Comparison of ENCODE assay signal across 21 cellular contexts in the genomic region with DNA sequence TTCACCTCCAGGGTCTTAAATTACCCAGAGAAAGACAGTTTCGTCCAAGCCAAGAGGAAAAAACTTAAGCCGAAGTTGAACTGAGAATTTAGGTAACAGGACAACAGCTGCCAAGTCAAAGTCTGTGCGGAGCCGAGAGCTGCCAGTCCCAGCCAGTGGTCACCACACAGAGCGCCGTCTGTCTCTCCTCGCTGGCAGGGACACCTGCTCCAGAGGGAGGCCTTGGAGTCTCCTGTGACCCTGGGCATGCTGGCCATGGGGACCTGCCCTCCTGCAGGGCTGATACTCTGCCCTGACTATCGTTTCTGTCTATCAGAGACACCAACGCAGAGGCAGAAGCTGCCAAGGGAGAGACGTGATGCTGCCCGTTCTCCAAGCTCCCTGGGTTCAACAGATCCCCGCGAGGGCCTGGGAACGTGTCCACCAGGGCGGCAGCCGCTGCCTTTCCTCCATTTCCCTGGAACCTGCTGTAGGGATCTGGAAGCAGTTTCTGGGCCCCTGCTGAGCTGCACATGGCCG.
"Had no signal": no experiment of that assay in that cellular context is flagged by ENCODE, and none has a peak within 500 bp of the region (broad histone marks: within the 10 kb centered on the region; RNA-seq: fewer than 3 reads in every experiment).

No MANE protein-coding gene starts in this region.

- H3K27me3 Mint-ChIP-seq: activated CD8-positive, alpha-beta memory T cell treated with anti-CD3 and anti-CD28 coated beads, Interleukin-2, amount 10 ng/mL, durations not matched to agents 7 days and 5 days; activated naive CD8-positive, alpha-beta T cell treated with anti-CD3 and anti-CD28 coated beads, Interleukin-2, amount 50 U/mL, for 24 hours; naive B cell had no signal

- H3K27me3 ChIP-seq: breast epithelium, pancreas, stomach had no signal

- H3K36me3 Mint-ChIP-seq: activated CD8-positive, alpha-beta memory T cell treated with anti-CD3 and anti-CD28 coated beads, Interleukin-2, amount 10 ng/mL, durations not matched to agents 7 days and 5 days; activated naive CD4-positive, alpha-beta T cell treated with anti-CD3 and anti-CD28 coated beads, Interleukin-2, amount 10 ng/mL, durations not matched to agents 7 days and 5 days; naive B cell; stimulated activated effector memory CD8-positive, alpha-beta T cell treated with anti-CD3 and anti-CD28 coated beads, Interleukin-12 subunit alpha, Interleukin-12 subunit beta, amount 100 ng/mL, for 72 hours had no signal

- H3K9me3 Mint-ChIP-seq: activated naive CD4-positive, alpha-beta T cell treated with anti-CD3 and anti-CD28 coated beads, Interleukin-2, amount 10 ng/mL, durations not matched to agents 7 days and 5 days; stimulated activated effector memory CD8-positive, alpha-beta T cell treated with anti-CD3 and anti-CD28 coated beads, Interleukin-12 subunit alpha, Interleukin-12 subunit beta, amount 100 ng/mL, for 72 hours had no signal

- DNase-seq: activated CD4-positive, alpha-beta T cell treated with anti-CD3 and anti-CD28 coated beads for 36 hours; activated CD4-positive, alpha-beta T cell treated with anti-CD3 and anti-CD28 coated beads, Interleukin-2, amount 50 U/mL, for 48 hours; activated CD8-positive, alpha-beta memory T cell treated with anti-CD3 and anti-CD28 coated beads, Interleukin-2, amount 10 ng/mL, durations not matched to agents 7 days and 5 days; activated naive CD4-positive, alpha-beta T cell treated with anti-CD3 and anti-CD28 coated beads, Interleukin-2, amount 10 ng/mL, durations not matched to agents 7 days and 5 days; activated naive CD8-positive, alpha-beta T cell treated with anti-CD3 and anti-CD28 coated beads, Interleukin-2, amount 50 U/mL, for 24 hours; activated T-cell treated with anti-CD3 and anti-CD28 coated beads, Interleukin-2, amount 50 U/mL, for 1 hour; cortex of kidney; gastrocnemius medialis; heart right ventricle; left ventricle myocardium inferior; mammary epithelial cell; naive B cell; pancreas; stimulated activated CD4-positive, alpha-beta T cell treated with anti-CD3 and anti-CD28 coated beads, Interleukin-4, amount 100 ng/mL, for 24 hours; stomach; SW 1271; T-helper 2 cell had no signal

- H3K4me1 Mint-ChIP-seq: activated CD4-positive, alpha-beta T cell treated with anti-CD3 and anti-CD28 coated beads for 36 hours; activated CD8-positive, alpha-beta memory T cell treated with anti-CD3 and anti-CD28 coated beads, Interleukin-2, amount 10 ng/mL, durations not matched to agents 7 days and 5 days; activated naive CD4-positive, alpha-beta T cell treated with anti-CD3 and anti-CD28 coated beads, Interleukin-2, amount 10 ng/mL, durations not matched to agents 7 days and 5 days; activated naive CD8-positive, alpha-beta T cell treated with anti-CD3 and anti-CD28 coated beads, Interleukin-2, amount 50 U/mL, for 24 hours; naive B cell; stimulated activated effector memory CD8-positive, alpha-beta T cell treated with anti-CD3 and anti-CD28 coated beads, Interleukin-12 subunit alpha, Interleukin-12 subunit beta, amount 100 ng/mL, for 72 hours had no signal

- H3K4me3 Mint-ChIP-seq: activated CD4-positive, alpha-beta T cell treated with anti-CD3 and anti-CD28 coated beads for 36 hours; activated CD8-positive, alpha-beta memory T cell treated with anti-CD3 and anti-CD28 coated beads, Interleukin-2, amount 10 ng/mL, durations not matched to agents 7 days and 5 days; activated naive CD4-positive, alpha-beta T cell treated with anti-CD3 and anti-CD28 coated beads, Interleukin-2, amount 10 ng/mL, durations not matched to agents 7 days and 5 days; activated naive CD8-positive, alpha-beta T cell treated with anti-CD3 and anti-CD28 coated beads, Interleukin-2, amount 50 U/mL, for 24 hours; naive B cell; stimulated activated effector memory CD8-positive, alpha-beta T cell treated with anti-CD3 and anti-CD28 coated beads, Interleukin-12 subunit alpha, Interleukin-12 subunit beta, amount 100 ng/mL, for 72 hours; WTC11 had no signal

- H3K4me1 ChIP-seq: breast epithelium, gastrocnemius medialis, pancreas had no signal

- ATAC-seq: activated CD4-positive, alpha-beta T cell treated with anti-CD3 and anti-CD28 coated beads for 36 hours; activated CD8-positive, alpha-beta memory T cell treated with anti-CD3 and anti-CD28 coated beads, Interleukin-2, amount 10 ng/mL, durations not matched to agents 7 days and 5 days; activated naive CD8-positive, alpha-beta T cell treated with anti-CD3 and anti-CD28 coated beads, Interleukin-2, amount 50 U/mL, for 24 hours; gastrocnemius medialis; heart right ventricle; pancreas; sciatic nerve; stimulated activated effector memory CD8-positive, alpha-beta T cell treated with anti-CD3 and anti-CD28 coated beads, Interleukin-12 subunit alpha, Interleukin-12 subunit beta, amount 100 ng/mL, for 72 hours; WTC11 had no signal

- H3K27ac ChIP-seq: breast epithelium, gastrocnemius medialis, heart right ventricle, left ventricle myocardium inferior, pancreas, stomach had no signal

- H3K9me3 ChIP-seq: breast epithelium, gastrocnemius medialis, pancreas had no signal

- H3K4me3 ChIP-seq: breast epithelium, gastrocnemius medialis, heart right ventricle, left ventricle myocardium inferior, pancreas, stomach had no signal

- H3K27ac Mint-ChIP-seq: activated CD4-positive, alpha-beta T cell treated with anti-CD3 and anti-CD28 coated beads for 36 hours; activated CD8-positive, alpha-beta memory T cell treated with anti-CD3 and anti-CD28 coated beads, Interleukin-2, amount 10 ng/mL, durations not matched to agents 7 days and 5 days; activated naive CD4-positive, alpha-beta T cell treated with anti-CD3 and anti-CD28 coated beads, Interleukin-2, amount 10 ng/mL, durations not matched to agents 7 days and 5 days; activated naive CD8-positive, alpha-beta T cell treated with anti-CD3 and anti-CD28 coated beads, Interleukin-2, amount 50 U/mL, for 24 hours; naive B cell; stimulated activated effector memory CD8-positive, alpha-beta T cell treated with anti-CD3 and anti-CD28 coated beads, Interleukin-12 subunit alpha, Interleukin-12 subunit beta, amount 100 ng/mL, for 72 hours; WTC11 had no signal

- H3K36me3 ChIP-seq: breast epithelium, gastrocnemius medialis, heart right ventricle, left ventricle myocardium inferior, pancreas, stomach had no signal
